8 cellular contexts compared by ENCODE assay signal in the genomic region with DNA sequence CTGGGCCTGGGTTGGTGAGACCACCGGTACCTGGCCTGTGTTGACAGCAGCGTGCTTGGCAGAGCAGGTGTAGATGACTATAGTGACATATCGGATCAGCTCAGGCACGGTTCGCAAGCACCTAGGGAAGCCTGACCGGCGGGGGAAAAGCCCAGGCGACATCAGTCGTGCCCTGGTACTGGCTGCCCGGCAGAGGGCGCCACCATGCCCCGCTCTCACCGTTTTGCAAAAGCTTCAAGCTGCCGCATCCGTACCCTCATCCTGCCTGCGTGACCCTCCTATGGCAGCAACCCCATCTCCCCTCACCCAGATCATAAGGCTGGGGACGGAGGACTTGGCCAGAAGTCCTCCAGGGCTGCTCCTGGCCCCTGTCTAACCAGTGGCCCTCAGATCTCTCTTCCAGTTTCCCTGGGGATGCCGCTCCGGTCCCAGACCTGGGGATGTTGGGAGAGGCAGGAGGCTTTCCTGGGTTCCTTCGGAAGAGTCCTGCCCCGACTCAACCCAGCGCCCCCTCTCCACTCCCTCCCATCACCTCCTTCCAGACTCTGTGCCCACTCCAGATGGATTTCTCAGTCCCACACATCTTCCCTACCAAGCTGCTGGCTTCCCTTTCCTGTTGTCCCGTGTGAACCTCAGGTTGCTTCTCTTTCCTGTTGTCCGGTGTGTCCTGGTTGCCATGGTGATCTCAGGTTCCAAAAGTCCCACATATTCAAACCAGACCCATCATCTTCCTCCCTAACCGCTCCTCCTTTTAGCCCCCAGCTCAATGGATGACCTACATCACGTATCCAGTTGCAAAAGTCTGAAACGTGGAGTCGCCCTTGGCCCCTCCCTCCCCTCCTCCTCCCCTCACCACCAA. TPM values are rescaled to one million over a fixed set of nuclear protein-coding genes. Genes with fewer than 3 reads are reported as not detected.
DNase-seq lines count a peak whose midpoint lies in the region; ATAC-seq and TF ChIP-seq lines count a peak whose summit lies in the region.

No MANE protein-coding gene starts in this region.

- peaks cover 3% of the 10 kb centered on the region for H3K36me3 Mint-ChIP-seq in IgD-negative memory B cell
- no peaks in the 10 kb centered on the region for H3K36me3 Mint-ChIP-seq in activated naive CD4-positive, alpha-beta T cell treated with anti-CD3 and anti-CD28 coated beads, Interleukin-2, amount 50 U/mL, for 24 hours

- peaks cover 44% of the 10 kb centered on the region for H3K27me3 Mint-ChIP-seq in IgD-negative memory B cell
- peaks cover 22% of the 10 kb centered on the region for H3K27me3 Mint-ChIP-seq in activated naive CD4-positive, alpha-beta T cell treated with anti-CD3 and anti-CD28 coated beads, Interleukin-2, amount 50 U/mL, for 24 hours

- peak; percentile 40 to 81 (median 68) for ATAC-seq in heart right ventricle
- no peak for ATAC-seq in GM19351 (IDR thresholded peaks at IDR 0.05; ENCODE audit: unreplicated experiment)
- ATAC-seq in GM18517 (IDR thresholded peaks at IDR 0.05; ENCODE audit: unreplicated experiment), result no peak

- peak; percentile 73 for DNase-seq in ELR (ENCODE audit: low read depth)
- peak; percentile 62 for DNase-seq in SK-N-DZ (ENCODE audit: low spot score)
- peak; percentile 43 to 77 for DNase-seq in heart right ventricle
- no peak for DNase-seq in retinal pigment epithelial cell (ENCODE audit: low read depth)

- peaks cover 0 to 31% (median 19%) of the 10 kb centered on the region in 9 donors for H3K4me1 ChIP-seq in heart right ventricle

- peak overlapping the region; percentile 18 to 98 (median 86) for H3K4me3 Mint-ChIP-seq in IgD-negative memory B cell
- H3K4me3 Mint-ChIP-seq in activated naive CD4-positive, alpha-beta T cell treated with anti-CD3 and anti-CD28 coated beads, Interleukin-2, amount 50 U/mL, for 24 hours, result peak overlapping the region; percentile 85

- H3K9me3 ChIP-seq in heart right ventricle, result no peaks in the 10 kb centered on the region

- no peak overlapping the region for H3K27ac ChIP-seq in heart right ventricle

- TF ChIP-seq CTCF in heart right ventricle (IDR thresholded peaks at IDR 0.05) (peak; percentile 62 to 98 (median 89)), retinal pigment epithelial cell (conservative IDR thresholded peaks at IDR 0.05; ENCODE audit: low read depth, low read length) (peak; percentile 94)

- H3K36me3 ChIP-seq in heart right ventricle, result no peaks in the 10 kb centered on the region

- no peaks in the 10 kb centered on the region for H3K9me3 Mint-ChIP-seq in IgD-negative memory B cell
- no peaks in the 10 kb centered on the region for H3K9me3 Mint-ChIP-seq in activated naive CD4-positive, alpha-beta T cell treated with anti-CD3 and anti-CD28 coated beads, Interleukin-2, amount 50 U/mL, for 24 hours

- peaks cover 9 to 20% (median 10%) of the 10 kb centered on the region in 3 donors for H3K4me1 Mint-ChIP-seq in IgD-negative memory B cell
- peaks cover 22% of the 10 kb centered on the region for H3K4me1 Mint-ChIP-seq in activated naive CD4-positive, alpha-beta T cell treated with anti-CD3 and anti-CD28 coated beads, Interleukin-2, amount 50 U/mL, for 24 hours

- 4% methylated on average over 28 of the region's 28 CpGs for WGBS in heart right ventricle, 2 donors

- H3K27ac Mint-ChIP-seq in IgD-negative memory B cell, result peak overlapping the region; percentile 57 to 96 (median 92)
- H3K27ac Mint-ChIP-seq in activated naive CD4-positive, alpha-beta T cell treated with anti-CD3 and anti-CD28 coated beads, Interleukin-2, amount 50 U/mL, for 24 hours, result peak overlapping the region; percentile 87

- intact Hi-C loops in heart right ventricle (cut with DNase I), result loop anchor here in 1 of 10 donors (5.0 kb wide), 1 partner anchor 223 kb away; the partner anchor contains the start of gene SLC25A35

- peaks cover 6 to 85% (median 81%) of the 10 kb centered on the region in 7 donors for H3K27me3 ChIP-seq in heart right ventricle

- peak overlapping the region in 4 of 10 donors; percentile 24 to 30 (median 26) for H3K4me3 ChIP-seq in heart right ventricle
- no peak overlapping the region for H3K4me3 ChIP-seq in retinal pigment epithelial cell (ENCODE audit: low read length)

RNA-seq across cellular contexts. Expression of gene ALOX12B, which starts 13.7 kb away (rescaled TPM):
- 0.41 TPM for polyA plus RNA-seq in IgD-negative memory B cell
- polyA plus RNA-seq in SK-N-DZ (2014; cell fraction: cytosol; rRNA removed), result not detected in 2 replicates
- polyA plus RNA-seq in SK-N-DZ (2014; cell fraction: nucleus; rRNA removed), result not detected in 2 replicates
- total RNA-seq in heart right ventricle, result not detected
- not detected for polyA plus RNA-seq in heart right ventricle

RNA-seq across cellular contexts. Expression of gene ALOX15B, which starts 35.0 kb away (rescaled TPM):
- polyA plus RNA-seq in IgD-negative memory B cell (not detected), heart right ventricle (1 to 10 TPM in 1 of 2 donors, under 1 TPM in 1; 0.37 to 1.3 TPM)
- polyA plus RNA-seq in SK-N-DZ (2014; cell fraction: cytosol; rRNA removed), result not detected in 2 replicates
- polyA plus RNA-seq in SK-N-DZ (2014; cell fraction: nucleus; rRNA removed), result not detected in 2 replicates
- under 1 TPM in 4 of 10 donors, not detected in 6; 0.10 to 0.76 (median 0.15) TPM for total RNA-seq in heart right ventricle

RNA-seq across cellular contexts. Expression of gene ALOXE3, which starts 44.5 kb away (rescaled TPM):
- not detected for polyA plus RNA-seq in IgD-negative memory B cell
- not detected in 2 replicates for polyA plus RNA-seq in SK-N-DZ (2014; cell fraction: cytosol; rRNA removed)
- polyA plus RNA-seq in SK-N-DZ (2014; cell fraction: nucleus; rRNA removed), result not detected in 2 replicates
- not detected for total RNA-seq in heart right ventricle
- under 1 TPM in 1 of 2 donors, not detected in 1; 0.09 TPM for polyA plus RNA-seq in heart right ventricle

RNA-seq across cellular contexts. Expression of gene HES7, which starts 50.0 kb away (rescaled TPM):
- polyA plus RNA-seq in IgD-negative memory B cell (not detected), heart right ventricle (1 to 10 TPM in 1 of 2 donors, under 1 TPM in 1; 0.91 to 1.5 TPM)
- polyA plus RNA-seq in SK-N-DZ (2014; cell fraction: cytosol; rRNA removed), result 2.8 and 5.1 TPM in 2 replicates
- polyA plus RNA-seq in SK-N-DZ (2014; cell fraction: nucleus; rRNA removed), result 3.8 and 5.2 TPM in 2 replicates
- total RNA-seq in heart right ventricle, result under 1 TPM in 5 of 10 donors, not detected in 5; 0.17 to 0.52 (median 0.38) TPM

Comparison
In these comparisons a context has a peak if more than half of its experiments do, and no peak if none do; other contexts are left out.
1. ATAC-seq: peak in heart right ventricle (8 of 8); none in GM19351 (single experiment) and GM18517 (single experiment).